Comparison of ENCODE assay signal across 14 cellular contexts in the genomic region with DNA sequence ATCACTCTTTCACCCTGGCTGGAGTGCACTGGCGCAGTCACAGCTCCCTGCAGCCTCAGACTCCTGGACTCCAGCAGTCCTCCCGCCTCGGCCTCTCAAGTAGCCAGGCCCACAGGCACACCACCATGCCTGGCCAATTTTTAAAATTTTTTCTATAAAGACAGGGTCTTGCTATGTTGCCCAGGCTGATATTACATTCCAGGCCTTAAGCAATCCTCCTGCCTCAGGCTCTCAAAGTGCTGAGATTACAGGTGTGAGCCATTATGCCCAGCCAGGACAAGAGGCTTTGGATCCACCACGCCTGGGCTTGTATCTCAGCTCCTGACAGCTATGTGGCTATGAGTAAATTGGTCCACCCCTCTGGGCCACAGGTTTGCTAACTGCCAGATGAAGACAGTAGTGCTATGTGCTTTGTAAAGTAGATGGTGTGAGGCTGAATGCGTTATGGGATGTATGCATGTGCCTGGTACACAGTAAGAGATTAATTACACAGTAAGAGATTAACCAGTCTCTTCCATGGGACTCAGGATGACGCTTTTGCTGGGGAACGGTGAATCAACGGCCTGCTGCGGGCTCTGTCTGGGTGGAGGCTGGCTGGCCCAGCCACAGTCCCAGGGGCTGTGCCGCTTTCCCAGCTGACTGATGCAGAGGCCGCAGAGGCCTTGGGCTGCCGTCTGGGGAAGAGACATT. TPM values are rescaled to one million over a fixed set of nuclear protein-coding genes. Genes with fewer than 3 reads are reported as not detected.
DNase-seq lines count a peak whose midpoint lies in the region; ATAC-seq, FAIRE-seq and TF ChIP-seq lines count a peak whose summit lies in the region.
"Had no signal": no experiment of that assay in that cellular context is flagged by ENCODE, and none has a peak within 500 bp of the region (broad histone marks: within the 10 kb centered on the region; RNA-seq: fewer than 3 reads in every experiment).

No MANE protein-coding gene starts in this region.

- no peaks in the 10 kb centered on the region for H3K4me1 ChIP-seq in DND-41 (ENCODE audit: insufficient read depth, low read length)
- H3K4me1 ChIP-seq in right cardiac atrium (ENCODE audit: control insufficient read depth, insufficient read depth, low read length), result peaks cover 7% of the 10 kb centered on the region

- POLR2A ChIA-PET in activated CD4-positive, alpha-beta T cell treated with anti-CD3 and anti-CD28 coated beads for 36 hours (lab: Charles Lee), result no interaction called here

- H3K4me1 Mint-ChIP-seq in brain, result peaks cover 33% of the 10 kb centered on the region
- H3K4me1 Mint-ChIP-seq in activated CD4-positive, alpha-beta T cell treated with anti-CD3 and anti-CD28 coated beads for 36 hours, result no peaks in the 10 kb centered on the region

- H3K79me2 ChIP-seq in DND-41 (ENCODE audit: insufficient read depth, low read length), result no peaks in the 10 kb centered on the region

- TF ChIP-seq CTCF in DND-41 (IDR thresholded peaks at IDR 0.05; ENCODE audit: borderline replicate concordance, extremely low read depth, low read length, poor library complexity, severe bottlenecking) (no peak), brain (conservative IDR thresholded peaks at IDR 0.05) (no peak)

- peaks cover 3 to 20% (median 9%) of the 10 kb centered on the region in 5 experiments for H3K9me3 Mint-ChIP-seq in brain
- no peaks in the 10 kb centered on the region for H3K9me3 Mint-ChIP-seq in activated CD4-positive, alpha-beta T cell treated with anti-CD3 and anti-CD28 coated beads for 36 hours (ENCODE audit: low read depth)
- H3K9me3 Mint-ChIP-seq: endodermal cell had no signal

- WGBS in right cardiac atrium, result 70% methylated on average over 12 of the region's 12 CpGs

- H3K27me3 ChIP-seq in DND-41 (ENCODE audit: insufficient read depth, low read length, poor library complexity), result no peaks in the 10 kb centered on the region
- H3K27me3 ChIP-seq in right cardiac atrium (ENCODE audit: control insufficient read depth, insufficient read depth), result no peaks in the 10 kb centered on the region

- H3K9me3 ChIP-seq in DND-41 (ENCODE audit: insufficient read depth, low read length, severe bottlenecking) (no peaks in the 10 kb centered on the region), right cardiac atrium (ENCODE audit: control insufficient read depth, low read length) (no peaks in the 10 kb centered on the region)

- H3K4me2 ChIP-seq in DND-41 (ENCODE audit: insufficient read depth, low read length), result no peak overlapping the region

- H3K27ac ChIP-seq in DND-41 (ENCODE audit: low read length) (no peak overlapping the region), right cardiac atrium (ENCODE audit: low read length) (no peak overlapping the region), skin epidermis (peak overlapping the region in 18 of 21 experiments; percentile 8 to 75 (median 56))
- H3K27ac ChIP-seq: C4-2B had no signal

- H3K27ac Mint-ChIP-seq in brain, result peak overlapping the region in 4 of 5 experiments; percentile 40 to 73 (median 66)
- H3K27ac Mint-ChIP-seq in activated CD4-positive, alpha-beta T cell treated with anti-CD3 and anti-CD28 coated beads for 36 hours, result no peak overlapping the region
- H3K27ac Mint-ChIP-seq: endodermal cell had no signal

- H3K4me3 ChIP-seq in DND-41 (ENCODE audit: low read depth in 1 of 2, low read length in 2 of 2) (no peak overlapping the region), right cardiac atrium (ENCODE audit: low read length) (no peak overlapping the region), skin epidermis (no peak overlapping the region)

- H3K27me3 Mint-ChIP-seq in brain, result peaks cover 13% of the 10 kb centered on the region
- H3K27me3 Mint-ChIP-seq in activated CD4-positive, alpha-beta T cell treated with anti-CD3 and anti-CD28 coated beads for 36 hours, result no peaks in the 10 kb centered on the region

- intact Hi-C loops in right cardiac atrium (cut with DNase I), result no loop called here
- intact Hi-C loops in activated CD4-positive, alpha-beta T cell treated with anti-CD3 and anti-CD28 coated beads for 36 hours (cut with DNase I, micrococcal nuclease), result no loop called here

- DNase-seq in DND-41, result no peak
- DNase-seq in right cardiac atrium, result peak in 1 of 3 donors; percentile 72
- DNase-seq in stimulated activated CD8-positive, alpha-beta memory T cell treated with anti-CD3 and anti-CD28 coated beads, Interleukin-4, amount 100 ng/mL, for 48 hours, result no peak
- DNase-seq in activated CD4-positive, alpha-beta T cell treated with anti-CD3 and anti-CD28 coated beads for 36 hours, result no peak
- DNase-seq in frontal cortex (ENCODE audit: low spot score in 2 of 2), result no peak
- DNase-seq in MV-4-11 (lab: John Stamatoyannopoulos, UW), result no peak
- DNase-seq: activated CD4-positive, alpha-beta T cell treated with anti-CD3 and anti-CD28 coated beads for 48 hours; kidney; NCI-H69; occipital lobe had no signal

- no peaks in the 10 kb centered on the region for H3K36me3 Mint-ChIP-seq in brain
- no peaks in the 10 kb centered on the region for H3K36me3 Mint-ChIP-seq in activated CD4-positive, alpha-beta T cell treated with anti-CD3 and anti-CD28 coated beads for 36 hours (ENCODE audit: low read depth)

- H2AFZ ChIP-seq in DND-41 (ENCODE audit: low read depth, low read length), result no peak overlapping the region

- CTCF ChIA-PET in activated CD4-positive, alpha-beta T cell treated with anti-CD3 and anti-CD28 coated beads for 36 hours (lab: Charles Lee), result interaction anchor here (0.6 kb wide), 1 partner anchor 151 kb away, joined by 3 read pairs; no protein-coding TSS in a partner anchor

- H3K36me3 ChIP-seq in DND-41 (ENCODE audit: insufficient read depth, low read length), result no peaks in the 10 kb centered on the region

- no peaks in the 10 kb centered on the region for H4K20me1 ChIP-seq in DND-41 (ENCODE audit: insufficient read depth, low read length)

- H3K4me3 Mint-ChIP-seq in brain, result no peak overlapping the region
- H3K4me3 Mint-ChIP-seq in activated CD4-positive, alpha-beta T cell treated with anti-CD3 and anti-CD28 coated beads for 36 hours, result no peak overlapping the region
- H3K4me3 Mint-ChIP-seq: endodermal cell had no signal

- no peak overlapping the region for H3K9ac ChIP-seq in DND-41 (ENCODE audit: low read depth, low read length)

- no peak for FAIRE-seq in frontal cortex (lab: Jason Lieb, UNC)
- FAIRE-seq: kidney had no signal

- ATAC-seq in DND-41 (ENCODE audit: insufficient read depth, low read depth), result 0 out of 3 replicates have a peak, but pooled peaks have one; percentile 17
- peak; percentile 34 to 52 for ATAC-seq in right cardiac atrium
- no peak for ATAC-seq in activated CD4-positive, alpha-beta T cell treated with anti-CD3 and anti-CD28 coated beads for 36 hours

RNA-seq across cellular contexts. Expression of a gene that starts 53.3 kb away (rescaled TPM):
- 78.6 TPM for polyA plus RNA-seq in brain (ENCODE audit: insufficient read depth, low read depth, low replicate concordance)
- total RNA-seq in right cardiac atrium, result 100 to 1,000 TPM; 137 to 166 (median 146) TPM
- polyA plus RNA-seq in right cardiac atrium, result 66.4 TPM
- 100 to 1,000 TPM; 103 to 115 TPM for total RNA-seq in activated CD4-positive, alpha-beta T cell treated with anti-CD3 and anti-CD28 coated beads for 36 hours
- total RNA-seq in frontal cortex, result 7.3 TPM

Comparison
In these comparisons a context has a peak if more than half of its experiments do, and no peak if none do; other contexts are left out.
1. H3K27ac ChIP-seq: peak in skin epidermis (18 of 21); none in DND-41 (single experiment) and right cardiac atrium (single experiment).
2. RNA of a gene that starts 53.3 kb away (total RNA-seq): 137 to 166 TPM in right cardiac atrium and 103 to 115 TPM in activated CD4-positive, alpha-beta T cell treated with anti-CD3 and anti-CD28 coated beads for 36 hours; 7.3 TPM in frontal cortex (single experiment); every median in the first group is over 10 times any median in the second.